ENCODE assay signal across 1 cellular context in the genomic region with DNA sequence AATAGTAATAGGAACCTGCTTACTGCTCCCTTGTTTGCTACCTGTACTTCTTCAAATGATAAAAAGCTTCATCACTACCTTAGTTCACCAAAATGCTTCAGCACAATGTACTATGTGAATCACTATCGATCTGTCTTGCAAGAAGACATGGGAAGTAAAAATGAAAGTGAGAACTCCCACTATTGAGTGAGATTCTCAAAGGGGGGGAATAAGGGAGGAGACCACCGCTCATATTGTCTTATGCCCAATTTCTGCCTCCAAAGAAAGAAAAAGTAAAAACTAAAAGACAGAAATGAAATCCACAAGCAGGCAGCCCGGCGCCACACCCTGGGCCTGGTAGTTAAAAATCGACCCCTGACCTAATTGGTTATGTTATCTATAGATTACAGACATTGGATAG. TPM values are rescaled to one million over a fixed set of nuclear protein-coding genes. Genes with fewer than 3 reads are reported as not detected.
"Had no signal": no experiment of that assay in that cellular context is flagged by ENCODE, and none has a peak within 500 bp of the region (broad histone marks: within the 10 kb centered on the region; RNA-seq: fewer than 3 reads in every experiment).

No MANE protein-coding gene starts in this region.

RNA-seq across cellular contexts. Expression of a gene that starts 18.5 kb away (rescaled TPM):
- total RNA-seq: Right ventricle myocardium superior had no signal
